ENCODE assay signal across 24 cellular contexts in the genomic region with DNA sequence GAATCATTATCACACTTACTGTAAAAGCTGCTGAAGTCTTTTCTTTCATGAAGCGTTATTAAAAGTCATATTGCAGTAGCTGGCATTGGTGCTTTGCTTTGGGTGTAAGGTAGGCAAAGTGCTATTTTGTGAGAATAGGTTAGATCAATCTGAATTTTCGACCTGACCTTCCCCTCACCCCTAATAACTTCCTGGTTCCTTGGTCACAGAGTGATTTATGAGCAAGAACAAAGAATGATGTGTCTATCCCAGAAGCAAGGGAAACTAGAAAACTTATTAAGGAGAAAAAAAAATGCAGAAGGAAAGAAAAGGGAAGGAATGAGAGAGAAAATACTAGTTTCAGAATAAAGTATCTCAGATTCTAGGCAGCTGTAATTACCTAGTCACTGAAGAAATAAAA.
"Had no signal": no experiment of that assay in that cellular context is flagged by ENCODE, and none has a peak within 500 bp of the region (broad histone marks: within the 10 kb centered on the region; RNA-seq: fewer than 3 reads in every experiment).

No MANE protein-coding gene starts in this region.

- H3K4me1 ChIP-seq: Peyer's patch, SJSA1 had no signal

- H3K27ac Mint-ChIP-seq: activated B cell treated with CpG ODN at 0.5 μM for 24 hours; activated CD4-positive, alpha-beta T cell treated with anti-CD3 and anti-CD28 coated beads, Interleukin-2, amount 10 ng/mL, durations not matched to agents 24 days and 14 days; activated CD8-positive, alpha-beta memory T cell treated with anti-CD3 and anti-CD28 coated beads, Interleukin-2, amount 10 ng/mL, durations not matched to agents 7 days and 5 days; activated naive CD4-positive, alpha-beta T cell treated with anti-CD3 and anti-CD28 coated beads, Interleukin-2, amount 50 U/mL, for 72 hours; activated naive CD8-positive, alpha-beta T cell treated with anti-CD3 and anti-CD28 coated beads, Interleukin-2, amount 50 U/mL, for 24 hours; T-helper 1 cell treated with Interleukin-12 subunit alpha and Interleukin-12 subunit beta and Interleukin-4 antibody, amounts not matched to agents 30 μg/mL and 1 μg/mL, for 36 hours had no signal

- H3K4me3 ChIP-seq: cardiac muscle cell, Peyer's patch, SJSA1 had no signal

- H3K27me3 ChIP-seq: brain microvascular endothelial cell, cardiac muscle cell, Peyer's patch, SJSA1 had no signal

- H3K4me1 Mint-ChIP-seq: activated B cell treated with CpG ODN at 0.5 μM for 24 hours; activated CD4-positive, alpha-beta T cell treated with anti-CD3 and anti-CD28 coated beads, Interleukin-2, amount 10 ng/mL, durations not matched to agents 24 days and 14 days; activated CD8-positive, alpha-beta memory T cell treated with anti-CD3 and anti-CD28 coated beads, Interleukin-2, amount 10 ng/mL, durations not matched to agents 7 days and 5 days; activated naive CD8-positive, alpha-beta T cell treated with anti-CD3 and anti-CD28 coated beads, Interleukin-2, amount 50 U/mL, for 24 hours had no signal

- H3K27ac ChIP-seq: brain microvascular endothelial cell, cardiac muscle cell, Peyer's patch, RWPE1, SJSA1 had no signal

- H3K36me3 ChIP-seq: brain microvascular endothelial cell, cardiac muscle cell, Peyer's patch, SJSA1 had no signal

- DNase-seq: activated B cell treated with CpG ODN at 0.5 μM for 24 hours; activated CD4-positive, alpha-beta T cell treated with anti-CD3 and anti-CD28 coated beads for 1 hour; activated CD4-positive, alpha-beta T cell treated with anti-CD3 and anti-CD28 coated beads, Interleukin-2, amount 10 ng/mL, durations not matched to agents 24 days and 14 days; activated CD4-positive, alpha-beta T cell treated with anti-CD3 and anti-CD28 coated beads, Interleukin-2, amount 50 U/mL, for 48 hours; activated CD8-positive, alpha-beta memory T cell treated with anti-CD3 and anti-CD28 coated beads, Interleukin-2, amount 10 ng/mL, durations not matched to agents 7 days and 5 days; activated effector memory CD4-positive, alpha-beta T cell treated with anti-CD3 and anti-CD28 coated beads, Interleukin-2, amount 50 U/mL, for 16 hours; activated naive CD4-positive, alpha-beta T cell treated with Interleukin-2 at 50 U/mL for 16 hours; activated naive CD8-positive, alpha-beta T cell treated with anti-CD3 and anti-CD28 coated beads, Interleukin-2, amount 50 U/mL, for 24 hours; activated T-cell treated with anti-CD3 and anti-CD28 coated beads, Interleukin-2, amount 50 U/mL, for 4 hours; amniotic stem cell; brain microvascular endothelial cell; NCI-H1048; NCI-H146; NCI-H187 treated with DMSO at 0.1 percent for 48 hours; NCI-H2081 treated with DMSO at 0.1 percent for 48 hours; NCI-H446; NCI-H524; Peyer's patch; SHP77 had no signal

- H3K9me3 Mint-ChIP-seq: activated B cell treated with CpG ODN at 0.5 μM for 24 hours; activated CD4-positive, alpha-beta T cell treated with anti-CD3 and anti-CD28 coated beads, Interleukin-2, amount 10 ng/mL, durations not matched to agents 24 days and 14 days; activated naive CD8-positive, alpha-beta T cell treated with anti-CD3 and anti-CD28 coated beads, Interleukin-2, amount 50 U/mL, for 24 hours; activated T-cell treated with anti-CD3 and anti-CD28 coated beads, Interleukin-2, amount 50 U/mL, for 4 hours; T-helper 1 cell treated with Interleukin-12 subunit alpha and Interleukin-12 subunit beta and Interleukin-4 antibody, amounts not matched to agents 30 μg/mL and 1 μg/mL, for 36 hours had no signal

- H3K9me3 ChIP-seq: Peyer's patch, SJSA1 had no signal

- H3K36me3 Mint-ChIP-seq: activated CD8-positive, alpha-beta memory T cell treated with anti-CD3 and anti-CD28 coated beads, Interleukin-2, amount 10 ng/mL, durations not matched to agents 7 days and 5 days; activated naive CD4-positive, alpha-beta T cell treated with anti-CD3 and anti-CD28 coated beads, Interleukin-2, amount 50 U/mL, for 72 hours had no signal

- ATAC-seq: activated CD8-positive, alpha-beta memory T cell treated with anti-CD3 and anti-CD28 coated beads, Interleukin-2, amount 10 ng/mL, durations not matched to agents 7 days and 5 days; activated naive CD4-positive, alpha-beta T cell treated with anti-CD3 and anti-CD28 coated beads, Interleukin-2, amount 50 U/mL, for 72 hours; activated naive CD8-positive, alpha-beta T cell treated with anti-CD3 and anti-CD28 coated beads, Interleukin-2, amount 50 U/mL, for 24 hours; activated T-cell treated with anti-CD3 and anti-CD28 coated beads, Interleukin-2, amount 50 U/mL, for 4 hours had no signal

- H3K27me3 Mint-ChIP-seq: activated B cell treated with CpG ODN at 0.5 μM for 24 hours; activated CD4-positive, alpha-beta T cell treated with anti-CD3 and anti-CD28 coated beads, Interleukin-2, amount 10 ng/mL, durations not matched to agents 24 days and 14 days; activated CD8-positive, alpha-beta memory T cell treated with anti-CD3 and anti-CD28 coated beads, Interleukin-2, amount 10 ng/mL, durations not matched to agents 7 days and 5 days; activated naive CD8-positive, alpha-beta T cell treated with anti-CD3 and anti-CD28 coated beads, Interleukin-2, amount 50 U/mL, for 24 hours had no signal

- H3K4me3 Mint-ChIP-seq: activated B cell treated with CpG ODN at 0.5 μM for 24 hours; activated CD4-positive, alpha-beta T cell treated with anti-CD3 and anti-CD28 coated beads, Interleukin-2, amount 10 ng/mL, durations not matched to agents 24 days and 14 days; activated CD8-positive, alpha-beta memory T cell treated with anti-CD3 and anti-CD28 coated beads, Interleukin-2, amount 10 ng/mL, durations not matched to agents 7 days and 5 days; activated naive CD8-positive, alpha-beta T cell treated with anti-CD3 and anti-CD28 coated beads, Interleukin-2, amount 50 U/mL, for 24 hours; activated T-cell treated with anti-CD3 and anti-CD28 coated beads, Interleukin-2, amount 50 U/mL, for 4 hours; T-helper 1 cell treated with Interleukin-12 subunit alpha and Interleukin-12 subunit beta and Interleukin-4 antibody, amounts not matched to agents 30 μg/mL and 1 μg/mL, for 36 hours had no signal
